In genomic region chr2:54613794-54614257, GRCh38 we compare ENCODE assay signal across 10 cellular contexts.
DNase-seq lines count a peak whose midpoint lies in the region; ATAC-seq and TF ChIP-seq lines count a peak whose summit lies in the region.
"Had no signal": no experiment of that assay in that cellular context is flagged by ENCODE, and none has a peak within 500 bp of the region (broad histone marks: within the 10 kb centered on the region; RNA-seq: fewer than 3 reads in every experiment).

No MANE protein-coding gene starts in this region.

- H3K36me3 ChIP-seq in PC-3 (ENCODE audit: low read depth, low read length) (peaks cover 49% of the 10 kb centered on the region), fibroblast of lung (ENCODE audit: control insufficient read depth, insufficient read depth, low read length) (peaks cover 20% of the 10 kb centered on the region), gastrocnemius medialis (peaks cover 0 to 17% of the 10 kb centered on the region in 2 donors), colonic mucosa (no peaks in the 10 kb centered on the region)

- H3K9me3 Mint-ChIP-seq in activated CD8-positive, alpha-beta T cell treated with anti-CD3 and anti-CD28 coated beads, Interleukin-2, amount 10 ng/mL, durations not matched to agents 7 days and 5 days (ENCODE audit: insufficient read depth), result no peaks in the 10 kb centered on the region
- H3K9me3 Mint-ChIP-seq: activated naive CD4-positive, alpha-beta T cell treated with anti-CD3 and anti-CD28 coated beads, Interleukin-2, amount 50 U/mL, for 72 hours had no signal

- in situ Hi-C loops in gastrocnemius medialis (cut with MboI; ENCODE audit: low sequenced_read_pairs in 4 of 4), result no loop called here

- TF ChIP-seq CTCF in PC-3 (conservative IDR thresholded peaks at IDR 0.05; ENCODE audit: low read depth, low read length) (no peak), fibroblast of lung (conservative IDR thresholded peaks at IDR 0.05 in 1 of 2, IDR thresholded peaks at IDR 0.05 in 1 of 2; ENCODE audit: low read depth in 1 of 2, low read length in 2 of 2) (no peak), gastrocnemius medialis (IDR thresholded peaks at IDR 0.05 in 4 of 5, conservative IDR thresholded peaks at IDR 0.05 in 1 of 5) (no peak), colonic mucosa (IDR thresholded peaks at IDR 0.05) (no peak)

- H4K20me1 ChIP-seq in PC-3 (ENCODE audit: low read length) (peaks cover 19% of the 10 kb centered on the region; the same call in 1 of the 2 replicates), fibroblast of lung (ENCODE audit: control insufficient read depth, extremely low read depth, insufficient read depth, low read length) (peaks cover 2% of the 10 kb centered on the region)

- H3K4me3 ChIP-seq in PC-3 (ENCODE audit: low read length) (0 out of 2 replicates have a peak overlapping the region, but pooled peaks have one; percentile 3), fibroblast of lung (replicated peaks in 1 of 4; ENCODE audit: control extremely low read depth in 1 of 4, insufficient read depth in 1 of 4, low read depth in 3 of 4, low read length in 4 of 4) (no peak overlapping the region), gastrocnemius medialis (no peak overlapping the region), colonic mucosa (no peak overlapping the region)
- H3K4me3 ChIP-seq: SJSA1 had no signal

- BruUV-seq in PC-3 (replicated peaks; lab: Mats Ljungman, UMichigan), result no TSS peak

- H3K9me3 ChIP-seq in PC-3 (ENCODE audit: low read length), result no peaks in the 10 kb centered on the region
- H3K9me3 ChIP-seq in fibroblast of lung (ENCODE audit: control insufficient read depth, insufficient read depth, low read depth, low read length), result no peaks in the 10 kb centered on the region
- H3K9me3 ChIP-seq in gastrocnemius medialis, result no peaks in the 10 kb centered on the region
- H3K9me3 ChIP-seq in colonic mucosa, result no peaks in the 10 kb centered on the region
- H3K9me3 ChIP-seq: SJSA1 had no signal

- H3K36me3 Mint-ChIP-seq in activated CD8-positive, alpha-beta T cell treated with anti-CD3 and anti-CD28 coated beads, Interleukin-2, amount 10 ng/mL, durations not matched to agents 7 days and 5 days (ENCODE audit: low read depth), result peaks cover 51% of the 10 kb centered on the region

- H3K27ac ChIP-seq in PC-3 (ENCODE audit: low read length), result peak overlapping the region; percentile 89
- H3K27ac ChIP-seq in fibroblast of lung (ENCODE audit: insufficient read depth, low read length), result no peak overlapping the region
- peak overlapping the region; percentile 41 to 63 (median 53) for H3K27ac ChIP-seq in gastrocnemius medialis
- no peak overlapping the region for H3K27ac ChIP-seq in colonic mucosa
- H3K27ac ChIP-seq: SJSA1 had no signal

- no peaks in the 10 kb centered on the region for H3K27me3 ChIP-seq in PC-3 (ENCODE audit: low read length)
- no peaks in the 10 kb centered on the region for H3K27me3 ChIP-seq in fibroblast of lung (ENCODE audit: control insufficient read depth, insufficient read depth, low read length)
- no peaks in the 10 kb centered on the region for H3K27me3 ChIP-seq in gastrocnemius medialis
- no peaks in the 10 kb centered on the region for H3K27me3 ChIP-seq in colonic mucosa
- H3K27me3 ChIP-seq: SJSA1 had no signal

- POLR2A ChIA-PET in PC-3 (lab: Charles Lee; ENCODE audit: unreplicated experiment), result interaction anchor here (0.6 kb wide), 2 partner anchors 42 to 82 kb away, joined by 3 read pairs; no protein-coding TSS in a partner anchor
- POLR2A ChIA-PET in activated CD8-positive, alpha-beta T cell treated with anti-CD3 and anti-CD28 coated beads, Interleukin-2, amount 10 ng/mL, durations not matched to agents 7 days and 5 days (lab: Charles Lee), result no interaction called here

- no peak overlapping the region for H2AFZ ChIP-seq in PC-3 (ENCODE audit: low read length)
- no peak overlapping the region for H2AFZ ChIP-seq in fibroblast of lung (ENCODE audit: low read length)

- H3K9ac ChIP-seq in PC-3 (ENCODE audit: low read length), result peak overlapping the region; percentile 67
- no peak overlapping the region for H3K9ac ChIP-seq in fibroblast of lung (ENCODE audit: insufficient read depth, low read length)
- H3K9ac ChIP-seq in colonic mucosa (ENCODE audit: low read depth in 2 of 2, low read length in 2 of 2), result no peak overlapping the region

- peaks cover 28% of the 10 kb centered on the region for H3K4me1 ChIP-seq in PC-3 (ENCODE audit: insufficient read depth, low read length)
- H3K4me1 ChIP-seq in fibroblast of lung (ENCODE audit: control insufficient read depth, extremely low read depth, insufficient read depth, low read length), result peaks cover 7% of the 10 kb centered on the region
- H3K4me1 ChIP-seq in gastrocnemius medialis, result peaks cover 65 to 70% of the 10 kb centered on the region in 2 donors
- H3K4me1 ChIP-seq in colonic mucosa, result peaks cover 5% of the 10 kb centered on the region

- DNase-seq in PC-3, result peak; percentile 75
- peak; percentile 47 to 87 for DNase-seq in fibroblast of lung (ENCODE audit: low read depth in 2 of 2)
- no peak for DNase-seq in gastrocnemius medialis
- DNase-seq in colonic mucosa, result no peak
- no peak for DNase-seq in activated CD8-positive, alpha-beta T cell treated with anti-CD3 and anti-CD28 coated beads, Interleukin-2, amount 10 ng/mL, durations not matched to agents 7 days and 5 days
- no peak for DNase-seq in stimulated activated CD4-positive, alpha-beta T cell treated with anti-CD3 and anti-CD28 coated beads, Interleukin-4, amount 100 ng/mL, for 24 hours

- CTCF ChIA-PET in PC-3 (lab: Charles Lee), result interaction anchor here (0.5 to 1.0 kb wide), 3 partner anchors 48 to 91 kb away, joined by 3 to 14 read pairs (median 3); no protein-coding TSS in a partner anchor
- CTCF ChIA-PET in activated CD8-positive, alpha-beta T cell treated with anti-CD3 and anti-CD28 coated beads, Interleukin-2, amount 10 ng/mL, durations not matched to agents 7 days and 5 days (lab: Charles Lee), result interaction anchor here (1.0 to 1.4 kb wide), 2 partner anchors 9 to 51 kb away, joined by 3 to 4 read pairs; no protein-coding TSS in a partner anchor

- no peak overlapping the region for H3K27ac Mint-ChIP-seq in activated CD8-positive, alpha-beta T cell treated with anti-CD3 and anti-CD28 coated beads, Interleukin-2, amount 10 ng/mL, durations not matched to agents 7 days and 5 days

- H3K4me3 Mint-ChIP-seq in activated CD8-positive, alpha-beta T cell treated with anti-CD3 and anti-CD28 coated beads, Interleukin-2, amount 10 ng/mL, durations not matched to agents 7 days and 5 days, result no peak overlapping the region

- intact Hi-C loops in PC-3 (cut with micrococcal nuclease), result loop anchor here (1.0 to 5.0 kb wide), 3 partner anchors 42 to 92 kb away; no protein-coding TSS in a partner anchor
- intact Hi-C loops in gastrocnemius medialis (cut with DNase I; ENCODE audit: low total_unique reads), result no loop called here
- intact Hi-C loops in colonic mucosa (cut with DNase I), result no loop called here

- H3K79me2 ChIP-seq in PC-3 (ENCODE audit: low read length) (peaks cover 83% of the 10 kb centered on the region), fibroblast of lung (ENCODE audit: control insufficient read depth, insufficient read depth, low read length) (peaks cover 51% of the 10 kb centered on the region)

- H3K4me1 Mint-ChIP-seq in activated CD8-positive, alpha-beta T cell treated with anti-CD3 and anti-CD28 coated beads, Interleukin-2, amount 10 ng/mL, durations not matched to agents 7 days and 5 days (ENCODE audit: low read depth), result peaks cover 23% of the 10 kb centered on the region

- no peaks in the 10 kb centered on the region for H3K27me3 Mint-ChIP-seq in activated CD8-positive, alpha-beta T cell treated with anti-CD3 and anti-CD28 coated beads, Interleukin-2, amount 10 ng/mL, durations not matched to agents 7 days and 5 days (ENCODE audit: low read depth)

- H3K9me2 ChIP-seq in PC-3 (replicated peaks; ENCODE audit: low read length), result no peaks in the 10 kb centered on the region

- TF ChIP-seq POLR2A in gastrocnemius medialis (IDR thresholded peaks at IDR 0.05), result no peak

- H3F3A ChIP-seq in PC-3 (ENCODE audit: low read length, unreplicated experiment), result peaks cover 6% of the 10 kb centered on the region

- peak overlapping the region; percentile 54 for H3K4me2 ChIP-seq in PC-3 (ENCODE audit: low read length)
- H3K4me2 ChIP-seq in fibroblast of lung (ENCODE audit: extremely low read depth, insufficient read depth, low read length), result no peak overlapping the region

- peak; percentile 67 for ATAC-seq in GM19463 (IDR thresholded peaks at IDR 0.05; ENCODE audit: unreplicated experiment)
- ATAC-seq in PC-3, result peak; percentile 91
- ATAC-seq in gastrocnemius medialis, result no peak
- no peak for ATAC-seq in activated CD8-positive, alpha-beta T cell treated with anti-CD3 and anti-CD28 coated beads, Interleukin-2, amount 10 ng/mL, durations not matched to agents 7 days and 5 days
- no peak for ATAC-seq in GM18868 (IDR thresholded peaks at IDR 0.05; ENCODE audit: unreplicated experiment)
- ATAC-seq: activated naive CD4-positive, alpha-beta T cell treated with anti-CD3 and anti-CD28 coated beads, Interleukin-2, amount 50 U/mL, for 72 hours had no signal

Comparison
In these comparisons a context has a peak if more than half of its experiments do, and no peak if none do; other contexts are left out.
1. ATAC-seq: peak in GM19463 (single experiment) and PC-3 (single experiment); none in gastrocnemius medialis (0 of 2), activated CD8-positive, alpha-beta T cell treated with anti-CD3 and anti-CD28 coated beads, Interleukin-2, amount 10 ng/mL, durations not matched to agents 7 days and 5 days (single experiment) and GM18868 (single experiment).
2. DNase-seq: peak in PC-3 (single experiment) and fibroblast of lung (2 of 2); none in gastrocnemius medialis (0 of 2), colonic mucosa (single experiment), activated CD8-positive, alpha-beta T cell treated with anti-CD3 and anti-CD28 coated beads, Interleukin-2, amount 10 ng/mL, durations not matched to agents 7 days and 5 days (single experiment) and stimulated activated CD4-positive, alpha-beta T cell treated with anti-CD3 and anti-CD28 coated beads, Interleukin-4, amount 100 ng/mL, for 24 hours (single experiment).
3. H3K27ac ChIP-seq: peak in PC-3 (single experiment) and gastrocnemius medialis (4 of 4); none in fibroblast of lung (single experiment) and colonic mucosa (single experiment).